Comparison of ENCODE assay signal across 11 cellular contexts in genomic region chr11:73147771-73148681, GRCh38. TPM values are rescaled to one million over a fixed set of nuclear protein-coding genes. Genes with fewer than 3 reads are reported as not detected.
DNase-seq lines count a peak whose midpoint lies in the region; ATAC-seq and TF ChIP-seq lines count a peak whose summit lies in the region.
"Had no signal": no experiment of that assay in that cellular context is flagged by ENCODE, and none has a peak within 500 bp of the region (broad histone marks: within the 10 kb centered on the region; RNA-seq: fewer than 3 reads in every experiment).

No MANE protein-coding gene starts in this region.

- H3K9me3 Mint-ChIP-seq in activated CD4-positive, alpha-beta T cell treated with anti-CD3 and anti-CD28 coated beads, Interleukin-2, amount 10 ng/mL, durations not matched to agents 24 days and 14 days: no peaks in the 10 kb centered on the region
- no peaks in the 10 kb centered on the region for H3K9me3 Mint-ChIP-seq in activated CD4-positive, alpha-beta T cell treated with anti-CD3 and anti-CD28 coated beads, Interleukin-2, amount 10 ng/mL, durations not matched to agents 7 days and 5 days
- H3K9me3 Mint-ChIP-seq in activated T-helper 17 cell treated with anti-CD3 and anti-CD28 coated beads, Interleukin-2, amount 50 U/mL, for 72 hours: no peaks in the 10 kb centered on the region
- H3K9me3 Mint-ChIP-seq: activated T-helper 2 cell treated with anti-CD3 and anti-CD28 coated beads, Interferon-gamma antibody, Interleukin-2, Interleukin-4, amounts not matched to agents 10 μg/mL and 5 μg/mL and 100 μg/mL, durations not matched to agents 14 hours and 24 hours and 36 hours had no signal

- TF ChIP-seq EP300 in tibial nerve (IDR thresholded peaks at IDR 0.05): no peak

- no peaks in the 10 kb centered on the region for H3K9me3 ChIP-seq in thyroid gland
- H3K9me3 ChIP-seq in tibial nerve: no peaks in the 10 kb centered on the region

- peak overlapping the region; percentile 30 for H3K27ac ChIP-seq in layer of hippocampus (ENCODE audit: low read depth, low read length)
- H3K27ac ChIP-seq in thyroid gland: peak overlapping the region; percentile 27 to 64 (median 57)
- H3K27ac ChIP-seq in tibial nerve: peak overlapping the region in 1 of 4 donors; percentile 20

- peak overlapping the region; percentile 51 for H3K27ac Mint-ChIP-seq in activated CD4-positive, alpha-beta T cell treated with anti-CD3 and anti-CD28 coated beads, Interleukin-2, amount 10 ng/mL, durations not matched to agents 24 days and 14 days
- no peak overlapping the region for H3K27ac Mint-ChIP-seq in activated CD4-positive, alpha-beta T cell treated with anti-CD3 and anti-CD28 coated beads, Interleukin-2, amount 10 ng/mL, durations not matched to agents 7 days and 5 days
- H3K27ac Mint-ChIP-seq in activated T-helper 17 cell treated with anti-CD3 and anti-CD28 coated beads, Interleukin-2, amount 50 U/mL, for 72 hours: peak overlapping the region; percentile 67
- H3K27ac Mint-ChIP-seq: activated T-helper 2 cell treated with anti-CD3 and anti-CD28 coated beads, Interferon-gamma antibody, Interleukin-2, Interleukin-4, amounts not matched to agents 10 μg/mL and 5 μg/mL and 100 μg/mL, durations not matched to agents 14 hours and 24 hours and 36 hours had no signal

- no peaks in the 10 kb centered on the region for H3K27me3 Mint-ChIP-seq in activated CD4-positive, alpha-beta T cell treated with anti-CD3 and anti-CD28 coated beads, Interleukin-2, amount 10 ng/mL, durations not matched to agents 24 days and 14 days
- H3K27me3 Mint-ChIP-seq in activated CD4-positive, alpha-beta T cell treated with anti-CD3 and anti-CD28 coated beads, Interleukin-2, amount 10 ng/mL, durations not matched to agents 7 days and 5 days: no peaks in the 10 kb centered on the region
- H3K27me3 Mint-ChIP-seq in activated T-helper 17 cell treated with anti-CD3 and anti-CD28 coated beads, Interleukin-2, amount 50 U/mL, for 72 hours: no peaks in the 10 kb centered on the region

- intact Hi-C loops in activated CD4-positive, alpha-beta T cell treated with anti-CD3 and anti-CD28 coated beads, Interleukin-2, amount 10 ng/mL, durations not matched to agents 24 days and 14 days (cut with micrococcal nuclease): no loop called here
- intact Hi-C loops in thyroid gland (cut with DNase I): no loop called here

- ATAC-seq in activated T-helper 17 cell treated with anti-CD3 and anti-CD28 coated beads, Interleukin-2, amount 50 U/mL, for 72 hours (replicated peaks): peak; percentile 61
- ATAC-seq: HCT116 had no signal

- peaks cover 56% of the 10 kb centered on the region for H3K4me1 Mint-ChIP-seq in activated CD4-positive, alpha-beta T cell treated with anti-CD3 and anti-CD28 coated beads, Interleukin-2, amount 10 ng/mL, durations not matched to agents 24 days and 14 days
- H3K4me1 Mint-ChIP-seq in activated CD4-positive, alpha-beta T cell treated with anti-CD3 and anti-CD28 coated beads, Interleukin-2, amount 10 ng/mL, durations not matched to agents 7 days and 5 days: peaks cover 79% of the 10 kb centered on the region
- peaks cover 20% of the 10 kb centered on the region for H3K4me1 Mint-ChIP-seq in activated T-helper 17 cell treated with anti-CD3 and anti-CD28 coated beads, Interleukin-2, amount 50 U/mL, for 72 hours

- CTCF ChIA-PET in activated CD4-positive, alpha-beta T cell treated with anti-CD3 and anti-CD28 coated beads, Interleukin-2, amount 10 ng/mL, durations not matched to agents 7 days and 5 days (lab: Charles Lee): interaction anchor here (1.2 to 6.7 kb wide), 4 partner anchors 7 to 30 kb away, joined by 3 to 86 read pairs (median 9); no protein-coding TSS in a partner anchor

- WGBS in thyroid gland, 2 donors: 34 to 39% methylated on average over 11 to 14 of the region's 15 CpGs
- WGBS in tibial nerve, 2 donors: 72 to 76% methylated on average over 15 of the region's 15 CpGs

- TF ChIP-seq POLR2A in thyroid gland (IDR thresholded peaks at IDR 0.05) (no peak), tibial nerve (IDR thresholded peaks at IDR 0.05) (no peak)

- DNase-seq in activated CD4-positive, alpha-beta T cell treated with anti-CD3 and anti-CD28 coated beads, Interleukin-2, amount 10 ng/mL, durations not matched to agents 24 days and 14 days: no peak
- no peak for DNase-seq in activated CD4-positive, alpha-beta T cell treated with anti-CD3 and anti-CD28 coated beads, Interleukin-2, amount 10 ng/mL, durations not matched to agents 7 days and 5 days
- DNase-seq in thyroid gland (peak; percentile 76 to 78), AG08395 (ENCODE audit: low spot score) (no peak), tibial nerve (ENCODE audit: low spot score in 2 of 2) (no peak)
- DNase-seq in activated CD4-positive, CD25-positive, alpha-beta regulatory T cell treated with anti-CD3 and anti-CD28 coated beads, Interleukin-2, amount 50 U/mL, for 72 hours: no peak
- DNase-seq: mesendoderm had no signal

- H3K36me3 ChIP-seq in thyroid gland (no peaks in the 10 kb centered on the region), tibial nerve (no peaks in the 10 kb centered on the region)

- POLR2A ChIA-PET in activated CD4-positive, alpha-beta T cell treated with anti-CD3 and anti-CD28 coated beads, Interleukin-2, amount 10 ng/mL, durations not matched to agents 7 days and 5 days (lab: Charles Lee): no interaction called here

- H3K4me3 ChIP-seq in thyroid gland (replicated peaks in 1 of 3): no peak overlapping the region
- H3K4me3 ChIP-seq in tibial nerve: no peak overlapping the region

- peaks cover 38 to 55% of the 10 kb centered on the region in 2 donors for H3K4me1 ChIP-seq in thyroid gland
- H3K4me1 ChIP-seq in tibial nerve: peaks cover 0 to 25% (median 10%) of the 10 kb centered on the region in 4 donors

- H3K36me3 Mint-ChIP-seq in activated CD4-positive, alpha-beta T cell treated with anti-CD3 and anti-CD28 coated beads, Interleukin-2, amount 10 ng/mL, durations not matched to agents 24 days and 14 days (ENCODE audit: low read depth): no peaks in the 10 kb centered on the region
- peaks cover under 1% of the 10 kb centered on the region for H3K36me3 Mint-ChIP-seq in activated CD4-positive, alpha-beta T cell treated with anti-CD3 and anti-CD28 coated beads, Interleukin-2, amount 10 ng/mL, durations not matched to agents 7 days and 5 days (ENCODE audit: low read depth)
- H3K36me3 Mint-ChIP-seq in activated T-helper 17 cell treated with anti-CD3 and anti-CD28 coated beads, Interleukin-2, amount 50 U/mL, for 72 hours (ENCODE audit: low read depth): no peaks in the 10 kb centered on the region

- H3K27me3 ChIP-seq in layer of hippocampus (ENCODE audit: control insufficient read depth, insufficient read depth, low read length) (no peaks in the 10 kb centered on the region), thyroid gland (no peaks in the 10 kb centered on the region), tibial nerve (no peaks in the 10 kb centered on the region)

- no peak for TF ChIP-seq CTCF in thyroid gland (IDR thresholded peaks at IDR 0.05)
- TF ChIP-seq CTCF in tibial nerve (IDR thresholded peaks at IDR 0.05): no peak

- no peak overlapping the region for H3K4me3 Mint-ChIP-seq in activated CD4-positive, alpha-beta T cell treated with anti-CD3 and anti-CD28 coated beads, Interleukin-2, amount 10 ng/mL, durations not matched to agents 24 days and 14 days
- no peak overlapping the region for H3K4me3 Mint-ChIP-seq in activated CD4-positive, alpha-beta T cell treated with anti-CD3 and anti-CD28 coated beads, Interleukin-2, amount 10 ng/mL, durations not matched to agents 7 days and 5 days
- no peak overlapping the region for H3K4me3 Mint-ChIP-seq in activated T-helper 17 cell treated with anti-CD3 and anti-CD28 coated beads, Interleukin-2, amount 50 U/mL, for 72 hours

RNA-seq across cellular contexts. Expression of gene FCHSD2, which starts 5.9 kb away (rescaled TPM):
- total RNA-seq in activated CD4-positive, alpha-beta T cell treated with anti-CD3 and anti-CD28 coated beads, Interleukin-2, amount 10 ng/mL, durations not matched to agents 24 days and 14 days: 20.4 and 22.4 TPM in 2 replicates
- 10 to 100 TPM; 52.8 to 57.2 TPM for total RNA-seq in activated CD4-positive, alpha-beta T cell treated with anti-CD3 and anti-CD28 coated beads, Interleukin-2, amount 10 ng/mL, durations not matched to agents 7 days and 5 days
- total RNA-seq in activated T-helper 17 cell treated with anti-CD3 and anti-CD28 coated beads, Interleukin-2, amount 50 U/mL, for 72 hours: 10 to 100 TPM; 21.7 to 22.3 TPM
- total RNA-seq in thyroid gland (10 to 100 TPM; 13.5 to 21.7 (median 16.9) TPM), tibial nerve (10 to 100 TPM; 19.5 to 29.1 (median 22.8) TPM)

Comparison
In these comparisons a context has a peak if more than half of its experiments do, and no peak if none do; other contexts are left out.
1. DNase-seq: peak in thyroid gland (2 of 2); none in activated CD4-positive, alpha-beta T cell treated with anti-CD3 and anti-CD28 coated beads, Interleukin-2, amount 10 ng/mL, durations not matched to agents 24 days and 14 days (single experiment), activated CD4-positive, alpha-beta T cell treated with anti-CD3 and anti-CD28 coated beads, Interleukin-2, amount 10 ng/mL, durations not matched to agents 7 days and 5 days (single experiment), activated CD4-positive, CD25-positive, alpha-beta regulatory T cell treated with anti-CD3 and anti-CD28 coated beads, Interleukin-2, amount 50 U/mL, for 72 hours (single experiment), AG08395 (single experiment) and tibial nerve (0 of 2).